In the genomic region with DNA sequence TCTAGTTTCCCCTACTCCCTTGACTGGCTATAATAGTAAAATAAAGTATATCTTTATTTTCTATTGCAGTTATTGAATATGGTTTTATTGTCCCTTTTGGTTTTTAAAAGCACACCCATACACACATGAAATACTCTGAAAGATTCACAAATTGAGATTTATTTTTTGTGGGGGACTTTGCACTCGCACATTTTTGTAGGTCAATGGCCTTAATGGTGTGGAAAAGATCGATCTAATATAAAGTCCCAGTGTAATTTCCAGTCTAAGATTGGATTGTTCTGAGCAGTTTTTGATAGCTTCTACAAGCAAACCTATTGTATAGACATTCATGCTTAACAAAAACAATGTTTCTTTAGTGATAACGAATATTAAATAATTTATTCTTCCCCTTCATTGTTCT, we compare ENCODE assay signal across 40 cellular contexts. TPM values are rescaled to one million over a fixed set of nuclear protein-coding genes. Genes with fewer than 3 reads are reported as not detected.
"Had no signal": no experiment of that assay in that cellular context is flagged by ENCODE, and none has a peak within 500 bp of the region (broad histone marks: within the 10 kb centered on the region; RNA-seq: fewer than 3 reads in every experiment).

No MANE protein-coding gene starts in this region.

- H3K27ac ChIP-seq: adrenal gland, ascending aorta, body of pancreas, brain microvascular endothelial cell, breast epithelium, cardiac muscle cell had no signal

- H3K27me3 ChIP-seq: adrenal gland, ascending aorta, body of pancreas, brain microvascular endothelial cell, breast epithelium, cardiac muscle cell had no signal

- H3K4me1 ChIP-seq: adrenal gland, ascending aorta, body of pancreas, breast epithelium had no signal

- H3K9me3 ChIP-seq: adrenal gland, ascending aorta, body of pancreas, breast epithelium had no signal

- H3K36me3 ChIP-seq: adrenal gland, ascending aorta, brain microvascular endothelial cell, breast epithelium, cardiac muscle cell had no signal

- H3K4me3 ChIP-seq: adrenal gland, ascending aorta, body of pancreas, breast epithelium, cardiac muscle cell had no signal

- ATAC-seq: activated naive CD4-positive, alpha-beta T cell treated with anti-CD3 and anti-CD28 coated beads, Interleukin-2, amount 50 U/mL, for 72 hours; activated naive CD8-positive, alpha-beta T cell treated with anti-CD3 and anti-CD28 coated beads, Interleukin-2, amount 50 U/mL, for 24 hours; activated T-cell treated with anti-CD3 and anti-CD28 coated beads, Interleukin-2, amount 50 U/mL, for 4 hours; activated T-cell treated with anti-CD3 and anti-CD28 coated beads, Interleukin-2, amount 50 U/mL, for 72 hours; activated T-helper 17 cell treated with anti-CD3 and anti-CD28 coated beads, Interleukin-2, amount 50 U/mL, for 72 hours; body of pancreas had no signal

- FAIRE-seq: astrocyte, bronchial epithelial cell had no signal

- DNase-seq: activated effector memory CD4-positive, alpha-beta T cell treated with anti-CD3 and anti-CD28 coated beads, Interleukin-2, amount 50 U/mL, for 16 hours; activated effector memory CD4-positive, alpha-beta T cell treated with Interleukin-2 at 50 U/mL for 16 hours; activated gamma-delta T cell; activated gamma-delta T cell treated with Interleukin-2 at 50 U/mL for 16 hours; activated naive CD4-positive, alpha-beta T cell; activated naive CD4-positive, alpha-beta T cell treated with anti-CD3 and anti-CD28 coated beads for 36 hours; activated naive CD4-positive, alpha-beta T cell treated with anti-CD3 and anti-CD28 coated beads, Interleukin-2, amount 10 ng/mL, durations not matched to agents 7 days and 5 days; activated naive CD4-positive, alpha-beta T cell treated with anti-CD3 and anti-CD28 coated beads, Interleukin-2, amount 50 U/mL, for 16 hours; activated naive CD4-positive, alpha-beta T cell treated with Interleukin-2 at 50 U/mL for 16 hours; activated naive CD8-positive, alpha-beta T cell treated with anti-CD3 and anti-CD28 coated beads for 36 hours; activated naive CD8-positive, alpha-beta T cell treated with anti-CD3 and anti-CD28 coated beads, Interleukin-2, amount 10 ng/mL, durations not matched to agents 7 days and 5 days; activated naive CD8-positive, alpha-beta T cell treated with anti-CD3 and anti-CD28 coated beads, Interleukin-2, amount 50 U/mL, for 24 hours; activated T-cell treated with anti-CD3 and anti-CD28 coated beads, Interleukin-2, amount 50 U/mL, for 1 hour; activated T-cell treated with anti-CD3 and anti-CD28 coated beads, Interleukin-2, amount 50 U/mL, for 24 hours; activated T-cell treated with anti-CD3 and anti-CD28 coated beads, Interleukin-2, amount 50 U/mL, for 4 hours; activated T-cell treated with anti-CD3 and anti-CD28 coated beads, Interleukin-2, amount 50 U/mL, for 48 hours; activated T-cell treated with anti-CD3 and anti-CD28 coated beads, Interleukin-2, amount 50 U/mL, for 72 hours; adrenal gland; amniotic stem cell; amygdala; anterior cingulate cortex; aorta; body of pancreas; brain microvascular endothelial cell; caudate nucleus; central memory CD4-positive, alpha-beta T cell; cerebellar nuclear complex had no signal

RNA-seq across cellular contexts. Expression of a gene that starts 59.5 kb away (rescaled TPM):
- total RNA-seq: activated naive CD4-positive, alpha-beta T cell treated with anti-CD3 and anti-CD28 coated beads for 36 hours; activated naive CD4-positive, alpha-beta T cell treated with anti-CD3 and anti-CD28 coated beads, Interleukin-2, amount 50 U/mL, for 72 hours; activated naive CD8-positive, alpha-beta T cell treated with anti-CD3 and anti-CD28 coated beads for 36 hours; activated naive CD8-positive, alpha-beta T cell treated with anti-CD3 and anti-CD28 coated beads, Interleukin-2, amount 10 ng/mL, durations not matched to agents 7 days and 5 days; activated T-cell treated with anti-CD3 and anti-CD28 coated beads, Interleukin-2, amount 50 U/mL, for 4 hours; activated T-cell treated with anti-CD3 and anti-CD28 coated beads, Interleukin-2, amount 50 U/mL, for 72 hours; activated T-helper 1 cell treated with anti-CD3 and anti-CD28 coated beads, Interleukin-12 subunit alpha, Interleukin-12 subunit beta, Interleukin-2, Interleukin-4 antibody, amounts not matched to agents 30 ng/mL and 10 ng/mL and 1 ng/mL, durations not matched to agents 14 hours and 24 hours and 36 hours; activated T-helper 17 cell treated with anti-CD3 and anti-CD28 coated beads, Interleukin-2, amount 50 U/mL, for 72 hours; activated T-helper 2 cell treated with anti-CD3 and anti-CD28 coated beads, Interferon-gamma antibody, Interleukin-2, Interleukin-4, amounts not matched to agents 10 μg/mL and 5 μg/mL and 100 μg/mL, durations not matched to agents 14 hours and 24 hours and 36 hours; adrenal gland; aorta; ascending aorta; astrocyte; body of pancreas; bronchial epithelial cell; cardiac muscle cell; cardiac septum; cerebellum; chondrocyte had no signal
- polyA plus RNA-seq: adipose tissue, adrenal gland, aorta, cardiac muscle cell had no signal
